18 cellular contexts compared by ENCODE assay signal in the genomic region with DNA sequence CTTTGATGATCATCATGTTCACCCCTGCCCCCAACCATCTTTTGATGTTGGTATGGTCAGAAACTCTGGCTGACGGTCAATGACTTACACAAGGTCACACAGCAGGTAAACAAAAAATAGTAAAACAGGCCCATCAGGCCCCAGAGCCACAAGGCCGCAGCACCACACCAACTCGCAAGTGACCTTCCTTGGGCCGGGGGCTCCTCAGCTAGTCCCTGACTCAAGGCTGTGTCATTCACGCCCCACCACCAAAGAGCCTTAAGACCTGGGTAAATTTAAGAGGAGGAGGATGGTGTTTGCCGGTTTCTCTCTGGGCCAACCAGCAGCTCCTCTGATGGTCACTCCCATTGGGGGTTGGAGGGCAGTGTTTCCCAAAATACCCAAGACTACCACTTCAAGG. TPM values are rescaled to one million over a fixed set of nuclear protein-coding genes. Genes with fewer than 3 reads are reported as not detected.
DNase-seq lines count a peak whose midpoint lies in the region; ATAC-seq and TF ChIP-seq lines count a peak whose summit lies in the region.
"Had no signal": no experiment of that assay in that cellular context is flagged by ENCODE, and none has a peak within 500 bp of the region (broad histone marks: within the 10 kb centered on the region; RNA-seq: fewer than 3 reads in every experiment).

No MANE protein-coding gene starts in this region.

- peaks cover 58% of the 10 kb centered on the region for H3K36me3 Mint-ChIP-seq in activated T-cell treated with anti-CD3 and anti-CD28 coated beads, Interleukin-2, amount 50 U/mL, for 24 hours (ENCODE audit: low read depth)
- peaks cover 11% of the 10 kb centered on the region for H3K36me3 Mint-ChIP-seq in endothelial cell (ENCODE audit: low read depth, unreplicated experiment)
- H3K36me3 Mint-ChIP-seq in type B pancreatic cell = peaks cover 5% of the 10 kb centered on the region

- no peak overlapping the region for H3K4me3 ChIP-seq in H7 (ENCODE audit: insufficient read depth, low read depth, low read length)

- no peaks in the 10 kb centered on the region for H3K27me3 Mint-ChIP-seq in activated T-cell treated with anti-CD3 and anti-CD28 coated beads, Interleukin-2, amount 50 U/mL, for 24 hours
- H3K27me3 Mint-ChIP-seq in endothelial cell (ENCODE audit: unreplicated experiment) (peaks cover 6% of the 10 kb centered on the region), type B pancreatic cell (no peaks in the 10 kb centered on the region)

- no peaks in the 10 kb centered on the region for H3K9me3 Mint-ChIP-seq in activated T-cell treated with anti-CD3 and anti-CD28 coated beads, Interleukin-2, amount 50 U/mL, for 24 hours
- H3K9me3 Mint-ChIP-seq in endothelial cell (ENCODE audit: unreplicated experiment) = no peaks in the 10 kb centered on the region
- H3K9me3 Mint-ChIP-seq in type B pancreatic cell = no peaks in the 10 kb centered on the region

- TF ChIP-seq CTCF in endothelial cell (IDR thresholded peaks at IDR 0.05; ENCODE audit: unreplicated experiment) (no peak), type B pancreatic cell (conservative IDR thresholded peaks at IDR 0.05) (no peak)

- H3K27me3 ChIP-seq in H7 (ENCODE audit: control insufficient read depth, insufficient read depth, low read length) = no peaks in the 10 kb centered on the region

- no peak for DNase-seq in activated T-cell treated with anti-CD3 and anti-CD28 coated beads, Interleukin-2, amount 50 U/mL, for 24 hours
- no peak for DNase-seq in activated T-cell treated with anti-CD3 and anti-CD28 coated beads, Interleukin-2, amount 50 U/mL, for 1 hour
- DNase-seq in H7 = peak; percentile 10
- DNase-seq in endothelial cell (ENCODE audit: low spot score) = no peak
- DNase-seq in type B pancreatic cell (ENCODE audit: extremely low spot score, unreplicated experiment) = peak; percentile 40
- no peak for DNase-seq in EL
- DNase-seq in UCSD-AML1 (lab: John Stamatoyannopoulos, UW; ENCODE audit: unreplicated experiment) = no peak
- DNase-seq: DMS79 treated with DMSO at 0.1 percent for 48 hours, GF-D8, HCEC 1CT, IMR-90, NCI-H1417, NCI-H2029, NCI-H2171 treated with DMSO at 0.1 percent for 48 hours, NCI-H82 had no signal

- peaks cover 3% of the 10 kb centered on the region for H3K36me3 ChIP-seq in H7 (replicated peaks; ENCODE audit: control insufficient read depth, insufficient read depth, low read length)

- H3K4me3 Mint-ChIP-seq in activated T-cell treated with anti-CD3 and anti-CD28 coated beads, Interleukin-2, amount 50 U/mL, for 24 hours = no peak overlapping the region
- H3K4me3 Mint-ChIP-seq in endothelial cell (ENCODE audit: unreplicated experiment) (peak overlapping the region; percentile 34), type B pancreatic cell (no peak overlapping the region)

- H3K4me1 Mint-ChIP-seq in activated T-cell treated with anti-CD3 and anti-CD28 coated beads, Interleukin-2, amount 50 U/mL, for 24 hours (ENCODE audit: low read depth) = peaks cover 66% of the 10 kb centered on the region
- H3K4me1 Mint-ChIP-seq in endothelial cell (ENCODE audit: unreplicated experiment) (peaks cover 4% of the 10 kb centered on the region), type B pancreatic cell (ENCODE audit: unreplicated experiment) (peaks cover 5% of the 10 kb centered on the region)

- ATAC-seq in GM21515 (IDR thresholded peaks at IDR 0.05; ENCODE audit: unreplicated experiment) = no peak
- ATAC-seq: Panc1, Right ventricle myocardium inferior had no signal

- H3K27ac Mint-ChIP-seq in activated T-cell treated with anti-CD3 and anti-CD28 coated beads, Interleukin-2, amount 50 U/mL, for 24 hours = peak overlapping the region; percentile 87
- H3K27ac Mint-ChIP-seq in endothelial cell (ENCODE audit: unreplicated experiment) (no peak overlapping the region), type B pancreatic cell (no peak overlapping the region)

RNA-seq across cellular contexts. Expression of gene PSMB7, which starts 55.8 kb away (rescaled TPM):
- total RNA-seq in H7 (2014; rRNA removed; shearing (Covaris generic)) = 185 and 231 TPM in 2 replicates
- total RNA-seq in endothelial cell (ENCODE audit: unreplicated experiment) (180 TPM), type B pancreatic cell (ENCODE audit: low replicate concordance) (148 and 168 TPM in 2 replicates)

Comparison
In these comparisons a context has a peak if more than half of its experiments do, and no peak if none do; other contexts are left out.
1. DNase-seq: peak in H7 (single experiment) and type B pancreatic cell (single experiment); none in activated T-cell treated with anti-CD3 and anti-CD28 coated beads, Interleukin-2, amount 50 U/mL, for 24 hours (single experiment), activated T-cell treated with anti-CD3 and anti-CD28 coated beads, Interleukin-2, amount 50 U/mL, for 1 hour (single experiment), endothelial cell (single experiment), EL (single experiment) and UCSD-AML1 (single experiment).